In the genomic region with DNA sequence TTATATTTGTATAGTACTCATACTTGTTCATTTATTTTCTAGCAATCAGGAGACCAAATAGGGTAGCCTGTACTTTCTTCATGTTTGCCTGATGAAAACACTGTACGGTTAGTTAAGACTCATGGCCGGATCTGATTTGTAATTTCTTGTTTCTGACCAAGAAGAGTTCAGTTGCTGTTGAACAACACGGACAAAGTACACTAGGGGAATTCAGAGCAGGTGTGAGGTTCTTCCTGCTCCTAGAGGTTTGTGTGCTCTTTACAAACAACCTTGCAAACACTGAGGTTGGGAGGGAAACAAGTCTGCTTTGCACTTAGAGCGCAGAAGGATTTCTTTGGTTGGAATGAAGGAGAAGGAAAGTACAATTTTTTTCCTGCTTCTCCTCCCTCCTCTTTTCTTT, we compare ENCODE assay signal across 1 cellular context.
TF ChIP-seq lines count a peak whose summit lies in the region.

No MANE protein-coding gene starts in this region.

TF ChIP-seq in HepG2, 621 proteins besides CTCF, POLR2A, EP300 and RAD21 (continued from another document and continues in another):
- TF ChIP-seq, protein P1, sequence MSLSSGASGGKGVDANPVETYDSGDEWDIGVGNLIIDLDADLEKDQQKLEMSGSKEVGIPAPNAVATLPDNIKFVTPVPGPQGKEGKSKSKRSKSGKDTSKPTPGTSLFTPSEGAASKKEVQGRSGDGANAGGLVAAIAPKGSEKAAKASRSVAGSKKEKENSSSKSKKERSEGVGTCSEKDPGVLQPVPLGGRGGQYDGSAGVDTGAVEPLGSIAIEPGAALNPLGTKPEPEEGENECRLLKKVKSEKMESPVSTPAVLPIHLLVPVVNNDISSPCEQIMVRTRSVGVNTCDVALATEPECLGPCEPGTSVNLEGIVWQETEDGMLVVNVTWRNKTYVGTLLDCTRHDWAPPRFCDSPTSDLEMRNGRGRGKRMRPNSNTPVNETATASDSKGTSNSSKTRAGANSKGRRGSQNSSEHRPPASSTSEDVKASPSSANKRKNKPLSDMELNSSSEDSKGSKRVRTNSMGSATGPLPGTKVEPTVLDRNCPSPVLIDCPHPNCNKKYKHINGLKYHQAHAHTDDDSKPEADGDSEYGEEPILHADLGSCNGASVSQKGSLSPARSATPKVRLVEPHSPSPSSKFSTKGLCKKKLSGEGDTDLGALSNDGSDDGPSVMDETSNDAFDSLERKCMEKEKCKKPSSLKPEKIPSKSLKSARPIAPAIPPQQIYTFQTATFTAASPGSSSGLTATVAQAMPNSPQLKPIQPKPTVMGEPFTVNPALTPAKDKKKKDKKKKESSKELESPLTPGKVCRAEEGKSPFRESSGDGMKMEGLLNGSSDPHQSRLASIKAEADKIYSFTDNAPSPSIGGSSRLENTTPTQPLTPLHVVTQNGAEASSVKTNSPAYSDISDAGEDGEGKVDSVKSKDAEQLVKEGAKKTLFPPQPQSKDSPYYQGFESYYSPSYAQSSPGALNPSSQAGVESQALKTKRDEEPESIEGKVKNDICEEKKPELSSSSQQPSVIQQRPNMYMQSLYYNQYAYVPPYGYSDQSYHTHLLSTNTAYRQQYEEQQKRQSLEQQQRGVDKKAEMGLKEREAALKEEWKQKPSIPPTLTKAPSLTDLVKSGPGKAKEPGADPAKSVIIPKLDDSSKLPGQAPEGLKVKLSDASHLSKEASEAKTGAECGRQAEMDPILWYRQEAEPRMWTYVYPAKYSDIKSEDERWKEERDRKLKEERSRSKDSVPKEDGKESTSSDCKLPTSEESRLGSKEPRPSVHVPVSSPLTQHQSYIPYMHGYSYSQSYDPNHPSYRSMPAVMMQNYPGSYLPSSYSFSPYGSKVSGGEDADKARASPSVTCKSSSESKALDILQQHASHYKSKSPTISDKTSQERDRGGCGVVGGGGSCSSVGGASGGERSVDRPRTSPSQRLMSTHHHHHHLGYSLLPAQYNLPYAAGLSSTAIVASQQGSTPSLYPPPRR (CRISPR knock-in tag; IDR thresholded peaks at IDR 0.05; ENCODE audit: borderline replicate concordance): peak; percentile 76; the same call in 1 of the 2 replicates
- TF ChIP-seq ZNF256 (CRISPR knock-in tag; conservative IDR thresholded peaks at IDR 0.05) (no peak), ZNF136 (CRISPR knock-in tag; IDR thresholded peaks at IDR 0.05; ENCODE audit: low read depth) (no peak), ZNF792 (CRISPR knock-in tag; IDR thresholded peaks at IDR 0.05) (no peak), ZNF3 (CRISPR knock-in tag; IDR thresholded peaks at IDR 0.05) (no peak), STAT5B (CRISPR knock-in tag; IDR thresholded peaks at IDR 0.05) (no peak), TCF12 (IDR thresholded peaks at IDR 0.05) (no peak), TCF12 (CRISPR knock-in tag; IDR thresholded peaks at IDR 0.05) (no peak), MEF2D (CRISPR knock-in tag; IDR thresholded peaks at IDR 0.05) (peak; percentile 54), ZNF777 (CRISPR knock-in tag; IDR thresholded peaks at IDR 0.05) (0 out of 2 replicates have a peak, but pooled peaks have one; percentile 22), ELF3 (CRISPR knock-in tag; IDR thresholded peaks at IDR 0.05) (peak; percentile 92), AKAP8 (CRISPR knock-in tag; IDR thresholded peaks at IDR 0.05) (no peak), FOXK1 (CRISPR knock-in tag; IDR thresholded peaks at IDR 0.05; ENCODE audit: borderline replicate concordance, low read depth) (peak; percentile 82; the same call in 1 of the 2 replicates), TBX2 (CRISPR knock-in tag; IDR thresholded peaks at IDR 0.05; ENCODE audit: borderline replicate concordance) (peak; percentile 90), HDAC2 (CRISPR knock-in tag; IDR thresholded peaks at IDR 0.05) (peak; percentile 86), HNF4G (IDR thresholded peaks at IDR 0.05; ENCODE audit: borderline replicate concordance, low read depth, low read length) (peak; percentile 75; the same call in 1 of the 2 replicates), HNF4G (CRISPR knock-in tag; IDR thresholded peaks at IDR 0.05; ENCODE audit: borderline replicate concordance, low read depth) (no peak), NFIC (IDR thresholded peaks at IDR 0.05; ENCODE audit: low read length) (peak; percentile 54; the same call in 1 of the 2 replicates), CENPT (CRISPR knock-in tag; IDR thresholded peaks at IDR 0.05; ENCODE audit: low read depth) (no peak), FOXJ3 (CRISPR knock-in tag; IDR thresholded peaks at IDR 0.05; ENCODE audit: borderline replicate concordance) (peak; percentile 82; the same call in 1 of the 2 replicates)
- TF ChIP-seq, protein P2, sequence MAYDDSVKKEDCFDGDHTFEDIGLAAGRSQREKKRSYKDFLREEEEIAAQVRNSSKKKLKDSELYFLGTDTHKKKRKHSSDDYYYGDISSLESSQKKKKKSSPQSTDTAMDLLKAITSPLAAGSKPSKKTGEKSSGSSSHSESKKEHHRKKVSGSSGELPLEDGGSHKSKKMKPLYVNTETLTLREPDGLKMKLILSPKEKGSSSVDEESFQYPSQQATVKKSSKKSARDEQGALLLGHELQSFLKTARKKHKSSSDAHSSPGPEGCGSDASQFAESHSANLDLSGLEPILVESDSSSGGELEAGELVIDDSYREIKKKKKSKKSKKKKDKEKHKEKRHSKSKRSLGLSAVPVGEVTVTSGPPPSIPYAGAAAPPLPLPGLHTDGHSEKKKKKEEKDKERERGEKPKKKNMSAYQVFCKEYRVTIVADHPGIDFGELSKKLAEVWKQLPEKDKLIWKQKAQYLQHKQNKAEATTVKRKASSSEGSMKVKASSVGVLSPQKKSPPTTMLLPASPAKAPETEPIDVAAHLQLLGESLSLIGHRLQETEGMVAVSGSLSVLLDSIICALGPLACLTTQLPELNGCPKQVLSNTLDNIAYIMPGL (CRISPR knock-in tag; IDR thresholded peaks at IDR 0.05; ENCODE audit: borderline replicate concordance in 1 of 2, low read depth in 1 of 2): peak in 1 of 2 experiments; percentile 45; a peak in 1 of 4 replicates
- TF ChIP-seq, protein P3, sequence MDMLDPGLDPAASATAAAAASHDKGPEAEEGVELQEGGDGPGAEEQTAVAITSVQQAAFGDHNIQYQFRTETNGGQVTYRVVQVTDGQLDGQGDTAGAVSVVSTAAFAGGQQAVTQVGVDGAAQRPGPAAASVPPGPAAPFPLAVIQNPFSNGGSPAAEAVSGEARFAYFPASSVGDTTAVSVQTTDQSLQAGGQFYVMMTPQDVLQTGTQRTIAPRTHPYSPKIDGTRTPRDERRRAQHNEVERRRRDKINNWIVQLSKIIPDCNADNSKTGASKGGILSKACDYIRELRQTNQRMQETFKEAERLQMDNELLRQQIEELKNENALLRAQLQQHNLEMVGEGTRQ (IDR thresholded peaks at IDR 0.05; ENCODE audit: low read depth, low read length): no peak
- TF ChIP-seq, protein P3 (CRISPR knock-in tag; IDR thresholded peaks at IDR 0.05; ENCODE audit: borderline replicate concordance): no peak
- TF ChIP-seq, protein P4, sequence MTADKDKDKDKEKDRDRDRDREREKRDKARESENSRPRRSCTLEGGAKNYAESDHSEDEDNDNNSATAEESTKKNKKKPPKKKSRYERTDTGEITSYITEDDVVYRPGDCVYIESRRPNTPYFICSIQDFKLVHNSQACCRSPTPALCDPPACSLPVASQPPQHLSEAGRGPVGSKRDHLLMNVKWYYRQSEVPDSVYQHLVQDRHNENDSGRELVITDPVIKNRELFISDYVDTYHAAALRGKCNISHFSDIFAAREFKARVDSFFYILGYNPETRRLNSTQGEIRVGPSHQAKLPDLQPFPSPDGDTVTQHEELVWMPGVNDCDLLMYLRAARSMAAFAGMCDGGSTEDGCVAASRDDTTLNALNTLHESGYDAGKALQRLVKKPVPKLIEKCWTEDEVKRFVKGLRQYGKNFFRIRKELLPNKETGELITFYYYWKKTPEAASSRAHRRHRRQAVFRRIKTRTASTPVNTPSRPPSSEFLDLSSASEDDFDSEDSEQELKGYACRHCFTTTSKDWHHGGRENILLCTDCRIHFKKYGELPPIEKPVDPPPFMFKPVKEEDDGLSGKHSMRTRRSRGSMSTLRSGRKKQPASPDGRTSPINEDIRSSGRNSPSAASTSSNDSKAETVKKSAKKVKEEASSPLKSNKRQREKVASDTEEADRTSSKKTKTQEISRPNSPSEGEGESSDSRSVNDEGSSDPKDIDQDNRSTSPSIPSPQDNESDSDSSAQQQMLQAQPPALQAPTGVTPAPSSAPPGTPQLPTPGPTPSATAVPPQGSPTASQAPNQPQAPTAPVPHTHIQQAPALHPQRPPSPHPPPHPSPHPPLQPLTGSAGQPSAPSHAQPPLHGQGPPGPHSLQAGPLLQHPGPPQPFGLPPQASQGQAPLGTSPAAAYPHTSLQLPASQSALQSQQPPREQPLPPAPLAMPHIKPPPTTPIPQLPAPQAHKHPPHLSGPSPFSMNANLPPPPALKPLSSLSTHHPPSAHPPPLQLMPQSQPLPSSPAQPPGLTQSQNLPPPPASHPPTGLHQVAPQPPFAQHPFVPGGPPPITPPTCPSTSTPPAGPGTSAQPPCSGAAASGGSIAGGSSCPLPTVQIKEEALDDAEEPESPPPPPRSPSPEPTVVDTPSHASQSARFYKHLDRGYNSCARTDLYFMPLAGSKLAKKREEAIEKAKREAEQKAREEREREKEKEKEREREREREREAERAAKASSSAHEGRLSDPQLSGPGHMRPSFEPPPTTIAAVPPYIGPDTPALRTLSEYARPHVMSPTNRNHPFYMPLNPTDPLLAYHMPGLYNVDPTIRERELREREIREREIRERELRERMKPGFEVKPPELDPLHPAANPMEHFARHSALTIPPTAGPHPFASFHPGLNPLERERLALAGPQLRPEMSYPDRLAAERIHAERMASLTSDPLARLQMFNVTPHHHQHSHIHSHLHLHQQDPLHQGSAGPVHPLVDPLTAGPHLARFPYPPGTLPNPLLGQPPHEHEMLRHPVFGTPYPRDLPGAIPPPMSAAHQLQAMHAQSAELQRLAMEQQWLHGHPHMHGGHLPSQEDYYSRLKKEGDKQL (CRISPR knock-in tag; IDR thresholded peaks at IDR 0.05; ENCODE audit: low read depth): peak; percentile 49; the same call in 1 of the 2 replicates
- TF ChIP-seq, protein P5, sequence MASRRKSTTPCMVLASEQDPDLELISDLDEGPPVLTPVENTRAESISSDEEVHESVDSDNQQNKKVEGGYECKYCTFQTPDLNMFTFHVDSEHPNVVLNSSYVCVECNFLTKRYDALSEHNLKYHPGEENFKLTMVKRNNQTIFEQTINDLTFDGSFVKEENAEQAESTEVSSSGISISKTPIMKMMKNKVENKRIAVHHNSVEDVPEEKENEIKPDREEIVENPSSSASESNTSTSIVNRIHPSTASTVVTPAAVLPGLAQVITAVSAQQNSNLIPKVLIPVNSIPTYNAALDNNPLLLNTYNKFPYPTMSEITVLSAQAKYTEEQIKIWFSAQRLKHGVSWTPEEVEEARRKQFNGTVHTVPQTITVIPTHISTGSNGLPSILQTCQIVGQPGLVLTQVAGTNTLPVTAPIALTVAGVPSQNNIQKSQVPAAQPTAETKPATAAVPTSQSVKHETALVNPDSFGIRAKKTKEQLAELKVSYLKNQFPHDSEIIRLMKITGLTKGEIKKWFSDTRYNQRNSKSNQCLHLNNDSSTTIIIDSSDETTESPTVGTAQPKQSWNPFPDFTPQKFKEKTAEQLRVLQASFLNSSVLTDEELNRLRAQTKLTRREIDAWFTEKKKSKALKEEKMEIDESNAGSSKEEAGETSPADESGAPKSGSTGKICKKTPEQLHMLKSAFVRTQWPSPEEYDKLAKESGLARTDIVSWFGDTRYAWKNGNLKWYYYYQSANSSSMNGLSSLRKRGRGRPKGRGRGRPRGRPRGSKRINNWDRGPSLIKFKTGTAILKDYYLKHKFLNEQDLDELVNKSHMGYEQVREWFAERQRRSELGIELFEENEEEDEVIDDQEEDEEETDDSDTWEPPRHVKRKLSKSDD (CRISPR knock-in tag; IDR thresholded peaks at IDR 0.05; ENCODE audit: low read depth): no peak
- TF ChIP-seq, protein P6, sequence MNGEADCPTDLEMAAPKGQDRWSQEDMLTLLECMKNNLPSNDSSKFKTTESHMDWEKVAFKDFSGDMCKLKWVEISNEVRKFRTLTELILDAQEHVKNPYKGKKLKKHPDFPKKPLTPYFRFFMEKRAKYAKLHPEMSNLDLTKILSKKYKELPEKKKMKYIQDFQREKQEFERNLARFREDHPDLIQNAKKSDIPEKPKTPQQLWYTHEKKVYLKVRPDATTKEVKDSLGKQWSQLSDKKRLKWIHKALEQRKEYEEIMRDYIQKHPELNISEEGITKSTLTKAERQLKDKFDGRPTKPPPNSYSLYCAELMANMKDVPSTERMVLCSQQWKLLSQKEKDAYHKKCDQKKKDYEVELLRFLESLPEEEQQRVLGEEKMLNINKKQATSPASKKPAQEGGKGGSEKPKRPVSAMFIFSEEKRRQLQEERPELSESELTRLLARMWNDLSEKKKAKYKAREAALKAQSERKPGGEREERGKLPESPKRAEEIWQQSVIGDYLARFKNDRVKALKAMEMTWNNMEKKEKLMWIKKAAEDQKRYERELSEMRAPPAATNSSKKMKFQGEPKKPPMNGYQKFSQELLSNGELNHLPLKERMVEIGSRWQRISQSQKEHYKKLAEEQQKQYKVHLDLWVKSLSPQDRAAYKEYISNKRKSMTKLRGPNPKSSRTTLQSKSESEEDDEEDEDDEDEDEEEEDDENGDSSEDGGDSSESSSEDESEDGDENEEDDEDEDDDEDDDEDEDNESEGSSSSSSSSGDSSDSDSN (CRISPR knock-in tag; IDR thresholded peaks at IDR 0.05): 0 out of 2 replicates have a peak, but pooled peaks have one; percentile 26
- TF ChIP-seq, protein P7, sequence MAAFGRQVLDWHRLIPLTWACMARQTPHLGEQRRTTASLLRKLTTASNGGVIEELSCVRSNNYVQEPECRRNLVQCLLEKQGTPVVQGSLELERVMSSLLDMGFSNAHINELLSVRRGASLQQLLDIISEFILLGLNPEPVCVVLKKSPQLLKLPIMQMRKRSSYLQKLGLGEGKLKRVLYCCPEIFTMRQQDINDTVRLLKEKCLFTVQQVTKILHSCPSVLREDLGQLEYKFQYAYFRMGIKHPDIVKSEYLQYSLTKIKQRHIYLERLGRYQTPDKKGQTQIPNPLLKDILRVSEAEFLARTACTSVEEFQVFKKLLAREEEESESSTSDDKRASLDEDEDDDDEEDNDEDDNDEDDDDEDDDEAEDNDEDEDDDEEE (CRISPR knock-in tag; IDR thresholded peaks at IDR 0.05): no peak
- TF ChIP-seq, protein P8, sequence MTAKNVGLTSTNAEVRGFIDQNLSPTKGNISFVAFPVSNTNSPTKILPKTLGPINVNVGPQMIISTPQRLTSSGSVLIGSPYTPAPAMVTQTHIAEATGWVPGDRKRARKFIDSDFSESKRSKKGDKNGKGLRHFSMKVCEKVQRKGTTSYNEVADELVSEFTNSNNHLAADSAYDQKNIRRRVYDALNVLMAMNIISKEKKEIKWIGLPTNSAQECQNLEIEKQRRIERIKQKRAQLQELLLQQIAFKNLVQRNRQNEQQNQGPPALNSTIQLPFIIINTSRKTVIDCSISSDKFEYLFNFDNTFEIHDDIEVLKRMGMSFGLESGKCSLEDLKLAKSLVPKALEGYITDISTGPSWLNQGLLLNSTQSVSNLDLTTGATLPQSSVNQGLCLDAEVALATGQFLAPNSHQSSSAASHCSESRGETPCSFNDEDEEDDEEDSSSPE (CRISPR knock-in tag; IDR thresholded peaks at IDR 0.05): 0 out of 2 replicates have a peak, but pooled peaks have one; percentile 20
- TF ChIP-seq, protein P9, sequence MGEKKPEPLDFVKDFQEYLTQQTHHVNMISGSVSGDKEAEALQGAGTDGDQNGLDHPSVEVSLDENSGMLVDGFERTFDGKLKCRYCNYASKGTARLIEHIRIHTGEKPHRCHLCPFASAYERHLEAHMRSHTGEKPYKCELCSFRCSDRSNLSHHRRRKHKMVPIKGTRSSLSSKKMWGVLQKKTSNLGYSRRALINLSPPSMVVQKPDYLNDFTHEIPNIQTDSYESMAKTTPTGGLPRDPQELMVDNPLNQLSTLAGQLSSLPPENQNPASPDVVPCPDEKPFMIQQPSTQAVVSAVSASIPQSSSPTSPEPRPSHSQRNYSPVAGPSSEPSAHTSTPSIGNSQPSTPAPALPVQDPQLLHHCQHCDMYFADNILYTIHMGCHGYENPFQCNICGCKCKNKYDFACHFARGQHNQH (CRISPR knock-in tag; IDR thresholded peaks at IDR 0.05): peak; percentile 87
